17 cellular contexts compared by ENCODE assay signal in the genomic region with DNA sequence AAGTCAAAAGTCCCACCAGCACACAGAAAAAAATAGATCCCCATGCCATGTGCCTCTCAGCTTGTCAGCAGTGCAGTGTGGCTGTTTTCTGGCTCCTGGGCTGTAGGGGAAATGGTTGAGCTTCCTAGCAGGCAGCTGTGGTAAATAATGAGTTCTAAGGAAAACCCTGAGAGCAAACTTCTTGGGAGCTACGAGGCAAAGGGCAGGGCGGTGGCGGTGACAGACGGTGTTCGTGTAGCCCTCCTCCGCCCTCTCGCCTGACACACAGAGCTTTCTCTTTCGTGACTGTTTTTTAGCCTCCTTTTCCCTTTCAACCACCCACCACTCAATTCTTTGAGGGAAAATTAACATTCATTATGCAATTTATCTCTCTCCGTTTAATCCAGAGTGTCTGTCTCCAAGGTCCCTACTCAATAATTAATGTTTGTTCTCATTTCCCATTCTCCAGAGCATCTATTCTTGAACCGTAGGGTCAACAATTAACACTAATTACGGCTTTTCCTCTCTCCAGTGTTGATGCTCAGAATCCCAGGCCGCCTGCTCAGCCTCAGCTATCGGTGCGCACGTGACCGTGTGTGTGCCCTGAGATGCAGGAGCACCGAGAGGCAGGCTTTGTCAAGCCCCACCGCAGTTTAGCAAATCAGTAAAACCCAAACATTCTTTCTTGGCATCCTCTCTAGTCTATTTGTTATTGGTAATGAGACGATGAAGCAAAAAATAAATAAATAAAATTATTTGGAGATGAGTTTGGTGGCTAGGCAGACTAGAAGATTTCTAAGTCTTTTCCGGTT. TPM values are rescaled to one million over a fixed set of nuclear protein-coding genes. Genes with fewer than 3 reads are reported as not detected.
A peak's percentile ranks its signal among the peaks of the same experiment; 100 is the strongest.
DNase-seq lines count a peak whose midpoint lies in the region; ATAC-seq and TF ChIP-seq lines count a peak whose summit lies in the region.
"Had no signal": no experiment of that assay in that cellular context is flagged by ENCODE, and none has a peak within 500 bp of the region (broad histone marks: within the 10 kb centered on the region; RNA-seq: fewer than 3 reads in every experiment).

No MANE protein-coding gene starts in this region.

- DNase-seq in AG20443 (ENCODE audit: low spot score) (peak; percentile 53), NCI-H1105 (lab: John Stamatoyannopoulos, UW) (peak; percentile 79), astrocyte of the hippocampus (ENCODE audit: low read depth, low spot score) (peak; percentile 53), mesothelial cell of epicardium (ENCODE audit: low spot score in 2 of 2, unreplicated experiment in 2 of 2) (no peak), transverse colon (no peak), PC-9 (no peak)
- DNase-seq: activated CD4-positive, alpha-beta T cell treated with anti-CD3 and anti-CD28 coated beads for 4 hours; AML-193; DMS79 treated with DMSO at 0.1 percent for 48 hours; lower lobe of right lung; MV-4-11; stimulated activated CD4-positive, alpha-beta T cell treated with anti-CD3 and anti-CD28 coated beads, Interleukin-4, amount 100 ng/mL, for 24 hours had no signal

- H3K79me2 ChIP-seq in PC-9 (ENCODE audit: low read depth), result no peaks in the 10 kb centered on the region

- no peaks in the 10 kb centered on the region for H3K9me2 ChIP-seq in PC-9 (ENCODE audit: insufficient read depth)

- H3K27ac ChIP-seq in transverse colon, result peak overlapping the region in 1 of 4 donors; percentile 40
- H3K27ac ChIP-seq in PC-9, result no peak overlapping the region
- H3K27ac ChIP-seq: lower lobe of right lung had no signal

- H3K36me3 Mint-ChIP-seq in mesothelial cell of epicardium, result peaks cover 7% of the 10 kb centered on the region

- intact Hi-C loops in transverse colon (cut with DNase I; ENCODE audit: low total_unique reads), result no loop called here
- intact Hi-C loops in PC-9 (cut with micrococcal nuclease; ENCODE audit: unreplicated experiment), result no loop called here

- H3K4me3 ChIP-seq in transverse colon (no peak overlapping the region), PC-9 (no peak overlapping the region)
- H3K4me3 ChIP-seq: lower lobe of right lung had no signal

- no peak overlapping the region for H2AFZ ChIP-seq in PC-9

- H3K27me3 ChIP-seq in transverse colon, result no peaks in the 10 kb centered on the region
- no peaks in the 10 kb centered on the region for H3K27me3 ChIP-seq in PC-9 (ENCODE audit: insufficient read depth, low read depth)

- no peaks in the 10 kb centered on the region for H4K20me1 ChIP-seq in PC-9 (ENCODE audit: insufficient read depth)

- peaks cover 0 to 4% (median 0%) of the 10 kb centered on the region in 4 donors for H3K4me1 ChIP-seq in transverse colon
- no peaks in the 10 kb centered on the region for H3K4me1 ChIP-seq in PC-9 (replicated peaks; ENCODE audit: insufficient read depth)

- BruUV-seq in PC-9 (replicated peaks; lab: Mats Ljungman, UMichigan), result no TSS peak

- ATAC-seq in GM21526 (IDR thresholded peaks at IDR 0.05; ENCODE audit: low FRiP score, unreplicated experiment), result no peak
- ATAC-seq in HG02798 (IDR thresholded peaks at IDR 0.05; ENCODE audit: poor library complexity, unreplicated experiment), result no peak
- ATAC-seq: activated T-helper 17 cell treated with anti-CD3 and anti-CD28 coated beads, Interleukin-2, amount 50 U/mL, for 72 hours had no signal

- no peak for TF ChIP-seq CTCF in mesothelial cell of epicardium (IDR thresholded peaks at IDR 0.05; ENCODE audit: unreplicated experiment)
- TF ChIP-seq CTCF in transverse colon (IDR thresholded peaks at IDR 0.05), result no peak
- TF ChIP-seq CTCF in PC-9 (conservative IDR thresholded peaks at IDR 0.05), result no peak

- WGBS in transverse colon (ENCODE audit: low coverage in 1 of 2), 2 donors, result 72 to 74% methylated on average over 13 to 20 of the region's 20 CpGs

- POLR2A ChIA-PET in PC-9 (lab: Charles Lee; ENCODE audit: unreplicated experiment), result no interaction called here

- H3K9me3 ChIP-seq in transverse colon (no peaks in the 10 kb centered on the region), PC-9 (ENCODE audit: insufficient read depth, low read depth) (no peaks in the 10 kb centered on the region)
- H3K9me3 ChIP-seq: lower lobe of right lung had no signal

- no peak overlapping the region for H3K4me3 Mint-ChIP-seq in mesothelial cell of epicardium
- H3K4me3 Mint-ChIP-seq: activated T-helper 17 cell treated with anti-CD3 and anti-CD28 coated beads, Interleukin-2, amount 50 U/mL, for 72 hours; stimulated activated naive CD8-positive, alpha-beta T cell treated with anti-CD3 and anti-CD28 coated beads, Interleukin-15, Interleukin-2, amounts not matched to agents 100 ng/mL and 50 ng/mL, for 24 hours had no signal

- in situ Hi-C loops in transverse colon (cut with MboI; ENCODE audit: low pct_ligation_motif_present in 1 of 4, low pct_unique_long_range_greater_than_20kb in 1 of 4, low sequenced_read_pairs in 3 of 4), result no loop called here

- CTCF ChIA-PET in PC-9 (lab: Charles Lee), result no interaction called here

- H3K36me3 ChIP-seq in transverse colon (no peaks in the 10 kb centered on the region), PC-9 (ENCODE audit: low read depth) (no peaks in the 10 kb centered on the region)
- H3K36me3 ChIP-seq: lower lobe of right lung had no signal

- no peak for TF ChIP-seq POLR2A in transverse colon (IDR thresholded peaks at IDR 0.05)

- no peaks in the 10 kb centered on the region for H3F3A ChIP-seq in PC-9 (ENCODE audit: insufficient read depth, low read depth)

- H3K4me1 Mint-ChIP-seq in mesothelial cell of epicardium, result peaks cover 24% of the 10 kb centered on the region
- H3K4me1 Mint-ChIP-seq: activated T-helper 17 cell treated with anti-CD3 and anti-CD28 coated beads, Interleukin-2, amount 50 U/mL, for 72 hours had no signal

- no peak overlapping the region for H3K4me2 ChIP-seq in PC-9

- peak overlapping the region; percentile 53 for H3K27ac Mint-ChIP-seq in mesothelial cell of epicardium
- H3K27ac Mint-ChIP-seq: activated T-helper 17 cell treated with anti-CD3 and anti-CD28 coated beads, Interleukin-2, amount 50 U/mL, for 72 hours; stimulated activated naive CD8-positive, alpha-beta T cell treated with anti-CD3 and anti-CD28 coated beads, Interleukin-15, Interleukin-2, amounts not matched to agents 100 ng/mL and 50 ng/mL, for 24 hours had no signal

- no peak for TF ChIP-seq EP300 in transverse colon (IDR thresholded peaks at IDR 0.05; ENCODE audit: low read depth)

- no peaks in the 10 kb centered on the region for H3K27me3 Mint-ChIP-seq in mesothelial cell of epicardium (ENCODE audit: low read depth)

- H3K9me3 Mint-ChIP-seq in mesothelial cell of epicardium, result peaks cover 17% of the 10 kb centered on the region
- H3K9me3 Mint-ChIP-seq: activated T-helper 17 cell treated with anti-CD3 and anti-CD28 coated beads, Interleukin-2, amount 50 U/mL, for 72 hours had no signal

RNA-seq across cellular contexts. Expression of gene KIAA2012, which starts 50.1 kb away (rescaled TPM):
- total RNA-seq in mesothelial cell of epicardium, result 0.24 to 0.45 TPM (median 0.25 TPM) in 3 replicates
- not detected for total RNA-seq in transverse colon
- not detected in 2 replicates for total RNA-seq in PC-9 (2021)
- total RNA-seq: activated T-helper 17 cell treated with anti-CD3 and anti-CD28 coated beads, Interleukin-2, amount 50 U/mL, for 72 hours; bronchial epithelial cell had no signal

Comparison
In these comparisons a context has a peak if more than half of its experiments do, and no peak if none do; other contexts are left out.
1. DNase-seq: peak in AG20443 (single experiment), NCI-H1105 (single experiment) and astrocyte of the hippocampus (single experiment); none in mesothelial cell of epicardium (0 of 2), transverse colon (single experiment) and PC-9 (0 of 2).